In genomic region chr13:94269557-94269956, GRCh38 we compare ENCODE assay signal across 16 cellular contexts.
DNase-seq lines count a peak whose midpoint lies in the region; ATAC-seq, FAIRE-seq and TF ChIP-seq lines count a peak whose summit lies in the region.
"Had no signal": no experiment of that assay in that cellular context is flagged by ENCODE, and none has a peak within 500 bp of the region (broad histone marks: within the 10 kb centered on the region; RNA-seq: fewer than 3 reads in every experiment).

No MANE protein-coding gene starts in this region.

- H3K27ac ChIP-seq in right lobe of liver (no peak overlapping the region), HepG2 (ENCODE audit: extremely low read length, insufficient read depth, low read length) (no peak overlapping the region)
- H3K27ac ChIP-seq: BLaER1, GM23248 had no signal

- peaks cover 12% of the 10 kb centered on the region for H3K4me1 Mint-ChIP-seq in progenitor cell of endocrine pancreas (ENCODE audit: low read depth)

- no peaks in the 10 kb centered on the region for H3K27me3 Mint-ChIP-seq in progenitor cell of endocrine pancreas

- H3K4me3 Mint-ChIP-seq in progenitor cell of endocrine pancreas (ENCODE audit: low read depth) = no peak overlapping the region
- H3K4me3 Mint-ChIP-seq: CD8-positive, alpha-beta memory T cell had no signal

- H3K4me3 ChIP-seq in right lobe of liver (no peak overlapping the region), HepG2 (replicated peaks in 1 of 3; ENCODE audit: insufficient read depth in 1 of 3, low read depth in 2 of 3, low read length in 3 of 3) (no peak overlapping the region)
- H3K4me3 ChIP-seq: BLaER1, GM23248 had no signal

- H3K4me2 ChIP-seq in HepG2 (ENCODE audit: low read depth, low read length) = no peak overlapping the region
- H3K4me2 ChIP-seq: BLaER1 had no signal

- H3K36me3 ChIP-seq in right lobe of liver = no peaks in the 10 kb centered on the region
- no peaks in the 10 kb centered on the region for H3K36me3 ChIP-seq in HepG2 (replicated peaks in 1 of 2; ENCODE audit: control insufficient read depth in 1 of 2, insufficient read depth in 2 of 2, low read length in 2 of 2)
- H3K36me3 ChIP-seq: BLaER1 had no signal

- TF ChIP-seq POLR2A in right lobe of liver (IDR thresholded peaks at IDR 0.05) (no peak), HepG2 (IDR thresholded peaks at IDR 0.05; ENCODE audit: insufficient read depth in 1 of 2, low read depth in 2 of 2, low read length in 2 of 2) (no peak)

- peaks cover 13% of the 10 kb centered on the region for H3K36me3 Mint-ChIP-seq in progenitor cell of endocrine pancreas (ENCODE audit: insufficient read depth)

- TF ChIP-seq EP300 in HepG2 (IDR thresholded peaks at IDR 0.05; ENCODE audit: low read depth in 2 of 2, low read length in 2 of 2) = no peak
- TF ChIP-seq EP300 in HepG2 (CRISPR knock-in tag; IDR thresholded peaks at IDR 0.05; ENCODE audit: borderline replicate concordance) = no peak

- H3K9me3 ChIP-seq in right lobe of liver (no peaks in the 10 kb centered on the region), HepG2 (ENCODE audit: low read length) (no peaks in the 10 kb centered on the region)
- H3K9me3 ChIP-seq: BLaER1 had no signal

- WGBS in right lobe of liver (ENCODE audit: insufficient coverage, low coverage, low lambda C conversion rate, missing lambda C conversion rate) = 53% methylated on average over 6 of the region's 6 CpGs
- 86% methylated on average over 6 of the region's 6 CpGs for WGBS in HepG2 (ENCODE audit: low lambda C conversion rate)

- no peak overlapping the region for H2AFZ ChIP-seq in HepG2 (ENCODE audit: low read length)
- H2AFZ ChIP-seq: GM23248 had no signal

- H3K9ac ChIP-seq in HepG2 (ENCODE audit: insufficient read depth, low read depth, low read length) = no peak overlapping the region
- H3K9ac ChIP-seq: BLaER1, GM23248 had no signal

- CTCF ChIA-PET in HepG2 (lab: Yijun Ruan, JAX; ENCODE audit: low intra/inter-chr PET ratio, low total read pairs) = no interaction called here

- no TSS peak for BruUV-seq in HepG2 (replicated peaks; lab: Mats Ljungman, UMichigan)

- no peak for TF ChIP-seq RAD21 in HepG2 (CRISPR knock-in tag; IDR thresholded peaks at IDR 0.05)

- POLR2A ChIA-PET in HepG2 (lab: Yijun Ruan, JAX) = no interaction called here

- DNase-seq in NCI-H1092 treated with DMSO at 0.1 percent for 48 hours (lab: John Stamatoyannopoulos, UW) = peak; percentile 55
- no peak for DNase-seq in NCI-H1092 (lab: John Stamatoyannopoulos, UW)
- DNase-seq in right lobe of liver = peak in 1 of 3 donors; percentile 18
- DNase-seq in HepG2 (ENCODE audit: low spot score) = no peak
- peak; percentile 42 to 73 for DNase-seq in SHP77 (lab: John Stamatoyannopoulos, UW)
- no peak for DNase-seq in progenitor cell of endocrine pancreas (ENCODE audit: low spot score, unreplicated experiment)
- no peak for DNase-seq in SIG-M5 treated with dmso at 0.1 percent for 504 hours (lab: John Stamatoyannopoulos, UW; ENCODE audit: unreplicated experiment)
- DNase-seq in NCI-H1436 treated with DMSO at 0.1 percent for 48 hours (lab: John Stamatoyannopoulos, UW) = no peak
- DNase-seq: 8988T; AML-193; CD8-positive, alpha-beta memory T cell; DMS79; GM23248 had no signal

- H4K20me1 ChIP-seq in HepG2 (ENCODE audit: insufficient read depth, low read length) = no peaks in the 10 kb centered on the region
- H4K20me1 ChIP-seq: BLaER1 had no signal

- intact Hi-C loops in right lobe of liver (cut with DNase I) = no loop called here
- intact Hi-C loops in HepG2 (cut with micrococcal nuclease; ENCODE audit: unreplicated experiment) = no loop called here

- no peaks in the 10 kb centered on the region for H3K27me3 ChIP-seq in right lobe of liver
- no peaks in the 10 kb centered on the region for H3K27me3 ChIP-seq in HepG2 (ENCODE audit: control insufficient read depth in 1 of 2, insufficient read depth in 2 of 2, low read length in 2 of 2)
- H3K27me3 ChIP-seq: BLaER1 had no signal

- no peak for FAIRE-seq in HepG2 (lab: Jason Lieb, UNC)
- FAIRE-seq: GM12891 had no signal

- TF ChIP-seq CTCF in right lobe of liver (IDR thresholded peaks at IDR 0.05) = no peak
- no peak for TF ChIP-seq CTCF in HepG2 (CRISPR knock-in tag; IDR thresholded peaks at IDR 0.05)
- no peak for TF ChIP-seq CTCF in progenitor cell of endocrine pancreas (IDR thresholded peaks at IDR 0.05; ENCODE audit: unreplicated experiment)

- H3K9me3 Mint-ChIP-seq in progenitor cell of endocrine pancreas (ENCODE audit: low read depth) = peaks cover 6% of the 10 kb centered on the region
- H3K9me3 Mint-ChIP-seq: CD8-positive, alpha-beta memory T cell had no signal

- H3K79me2 ChIP-seq in HepG2 (ENCODE audit: insufficient read depth, low read length) = no peaks in the 10 kb centered on the region

- H3K4me1 ChIP-seq in right lobe of liver (peaks cover 0 to 3% (median 0%) of the 10 kb centered on the region in 4 donors), HepG2 (ENCODE audit: insufficient read depth, low read length) (peaks cover 6% of the 10 kb centered on the region)

- ATAC-seq in right lobe of liver = peak in 3 of 4 donors; percentile 23 to 83 (median 59)
- no peak for ATAC-seq in HepG2
- ATAC-seq: HCT116 had no signal

- peak overlapping the region; percentile 79 for H3K27ac Mint-ChIP-seq in progenitor cell of endocrine pancreas

- in situ Hi-C loops in HepG2 (cut with HindIII; ENCODE audit: extremely low pct_ligation_motif_present, low pct_unique_long_range_greater_than_20kb) = no loop called here

TF ChIP-seq in HepG2, 621 proteins besides CTCF, POLR2A, EP300 and RAD21:
- TF ChIP-seq CHD4 (IDR thresholded peaks at IDR 0.05; ENCODE audit: borderline replicate concordance, low read length) = no peak
- no peak for TF ChIP-seq ZNF614 (CRISPR knock-in tag; IDR thresholded peaks at IDR 0.05; ENCODE audit: borderline replicate concordance)
- TF ChIP-seq SCMH1 (CRISPR knock-in tag; IDR thresholded peaks at IDR 0.05; ENCODE audit: borderline replicate concordance) = no peak
- no peak for TF ChIP-seq ZNF839 (CRISPR knock-in tag; IDR thresholded peaks at IDR 0.05; ENCODE audit: borderline replicate concordance)
- TF ChIP-seq ZFP36 (IDR thresholded peaks at IDR 0.05; ENCODE audit: borderline replicate concordance, low read depth, low read length, partially characterized antibody) = no peak
- TF ChIP-seq ZNF709 (CRISPR knock-in tag; IDR thresholded peaks at IDR 0.05) = no peak
- TF ChIP-seq ZNF234 (CRISPR knock-in tag; conservative IDR thresholded peaks at IDR 0.05) = no peak
- no peak for TF ChIP-seq WIZ (CRISPR knock-in tag; IDR thresholded peaks at IDR 0.05)
- no peak for TF ChIP-seq ERF (CRISPR knock-in tag; IDR thresholded peaks at IDR 0.05)
- no peak for TF ChIP-seq ZNF883 (CRISPR knock-in tag; IDR thresholded peaks at IDR 0.05; ENCODE audit: not compliant biosample characterization)
- TF ChIP-seq TRIM24 (CRISPR knock-in tag; IDR thresholded peaks at IDR 0.05) = no peak
- TF ChIP-seq SNAPC4 (CRISPR knock-in tag; IDR thresholded peaks at IDR 0.05) = no peak
- TF ChIP-seq ZBTB1 (CRISPR knock-in tag; IDR thresholded peaks at IDR 0.05; ENCODE audit: borderline replicate concordance) = no peak
- TF ChIP-seq ZNF256 (CRISPR knock-in tag; conservative IDR thresholded peaks at IDR 0.05) = no peak
- TF ChIP-seq ZFAT (CRISPR knock-in tag; conservative IDR thresholded peaks at IDR 0.05) = no peak
- TF ChIP-seq POLR2AphosphoS5 (IDR thresholded peaks at IDR 0.05; ENCODE audit: low read depth, low read length) = no peak
- no peak for TF ChIP-seq NR0B2 (CRISPR knock-in tag; IDR thresholded peaks at IDR 0.05)
- TF ChIP-seq ZNF644 (CRISPR knock-in tag; IDR thresholded peaks at IDR 0.05; ENCODE audit: low read depth) = no peak
TF ChIP-seq in HepG2: peak in this region for 0.

Comparison
In these comparisons a context has a peak if more than half of its experiments do, and no peak if none do; other contexts are left out.
1. DNase-seq: peak in NCI-H1092 treated with DMSO at 0.1 percent for 48 hours (single experiment) and SHP77 (2 of 2); none in NCI-H1092 (single experiment), HepG2 (single experiment), progenitor cell of endocrine pancreas (single experiment), SIG-M5 treated with dmso at 0.1 percent for 504 hours (single experiment) and NCI-H1436 treated with DMSO at 0.1 percent for 48 hours (single experiment).